10 cellular contexts compared by ENCODE assay signal in the genomic region with DNA sequence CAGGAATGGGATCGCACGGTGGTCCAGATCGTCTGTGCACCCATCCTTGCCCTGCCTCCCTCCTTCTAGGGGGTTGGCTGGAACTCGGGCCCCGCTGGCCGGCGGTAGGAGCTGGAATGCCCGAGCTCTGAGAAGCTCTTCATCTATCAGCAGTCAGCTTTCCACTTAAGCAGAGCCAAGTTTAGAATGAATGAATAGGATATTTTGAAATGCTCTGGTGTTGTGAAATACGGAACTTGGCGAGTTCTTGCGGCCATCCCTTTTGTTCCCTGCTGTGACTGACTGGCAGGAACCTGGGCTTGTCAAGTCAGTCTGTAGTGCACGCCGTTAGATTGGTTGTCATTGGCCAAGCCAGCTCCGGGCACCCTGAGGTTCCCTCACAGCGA. TPM values are rescaled to one million over a fixed set of nuclear protein-coding genes. Genes with fewer than 3 reads are reported as not detected.
DNase-seq lines count a peak whose midpoint lies in the region; ATAC-seq, FAIRE-seq and TF ChIP-seq lines count a peak whose summit lies in the region.
"Had no signal": no experiment of that assay in that cellular context is flagged by ENCODE, and none has a peak within 500 bp of the region (broad histone marks: within the 10 kb centered on the region; RNA-seq: fewer than 3 reads in every experiment).

No MANE protein-coding gene starts in this region.

- H3K4me3 ChIP-seq in brain microvascular endothelial cell (ENCODE audit: low read depth, low read length) (no peak overlapping the region), HepG2 (replicated peaks in 1 of 3; ENCODE audit: insufficient read depth in 1 of 3, low read depth in 2 of 3, low read length in 3 of 3) (peak overlapping the region in 1 of 3 experiments; percentile 1; a peak in 1 of 6 replicates)

- FAIRE-seq in HepG2 (lab: Jason Lieb, UNC): peak; percentile 42
- FAIRE-seq: GM12891 had no signal

- H3K9me3 ChIP-seq in HepG2 (ENCODE audit: low read length): no peaks in the 10 kb centered on the region

- TF ChIP-seq RAD21 in HepG2 (CRISPR knock-in tag; IDR thresholded peaks at IDR 0.05): no peak

- TF ChIP-seq CTCF in brain microvascular endothelial cell (IDR thresholded peaks at IDR 0.05; ENCODE audit: low read depth, low read length, missing control alignments): no peak
- TF ChIP-seq CTCF in HepG2 (CRISPR knock-in tag; IDR thresholded peaks at IDR 0.05): no peak

- DNase-seq in Kasumi-1 (lab: John Stamatoyannopoulos, UW) (peak; percentile 78 to 89), brain microvascular endothelial cell (peak; percentile 66), HepG2 (ENCODE audit: low spot score) (peak; percentile 83), superior temporal gyrus (ENCODE audit: extremely low spot score) (peak; percentile 67)
- DNase-seq in stimulated activated naive CD4-positive, alpha-beta T cell treated with Interleukin-2 at 50 U/mL for 16 hours (lab: John Stamatoyannopoulos, UW): no peak
- DNase-seq: activated gamma-delta T cell treated with Interleukin-2 at 50 U/mL for 16 hours had no signal

- no peak overlapping the region for H2AFZ ChIP-seq in HepG2 (ENCODE audit: low read length)

- H3K27me3 ChIP-seq in brain microvascular endothelial cell (replicated peaks) (no peaks in the 10 kb centered on the region), HepG2 (ENCODE audit: control insufficient read depth in 1 of 2, insufficient read depth in 2 of 2, low read length in 2 of 2) (no peaks in the 10 kb centered on the region)

- H3K27ac ChIP-seq in brain microvascular endothelial cell: peak overlapping the region; percentile 17
- H3K27ac ChIP-seq in HepG2 (ENCODE audit: extremely low read length, insufficient read depth, low read length): peak overlapping the region; percentile 3

- H3K79me2 ChIP-seq in HepG2 (ENCODE audit: insufficient read depth, low read length): peaks cover 71% of the 10 kb centered on the region

- POLR2A ChIA-PET in HepG2 (lab: Yijun Ruan, JAX): interaction anchor here (0.8 to 1.6 kb wide), 4 partner anchors 9 to 74 kb away, joined by 3 to 4 read pairs (median 4); partner anchors contain the start of gene AP5Z1

- no peak overlapping the region for H3K9ac ChIP-seq in HepG2 (ENCODE audit: insufficient read depth, low read depth, low read length)

- H3K36me3 ChIP-seq in brain microvascular endothelial cell (replicated peaks): no peaks in the 10 kb centered on the region
- H3K36me3 ChIP-seq in HepG2 (replicated peaks in 1 of 2; ENCODE audit: control insufficient read depth in 1 of 2, insufficient read depth in 2 of 2, low read length in 2 of 2): peaks cover 5 to 23% of the 10 kb centered on the region in 2 experiments; a peak in 4 of 5 replicates

- peak; percentile 66 for ATAC-seq in HepG2
- no peak for ATAC-seq in GM21390 (IDR thresholded peaks at IDR 0.05; ENCODE audit: unreplicated experiment)
- ATAC-seq in HG03442 (IDR thresholded peaks at IDR 0.05; ENCODE audit: unreplicated experiment): no peak
- no peak for ATAC-seq in GM19455 (IDR thresholded peaks at IDR 0.05; ENCODE audit: unreplicated experiment)

- in situ Hi-C loops in brain microvascular endothelial cell (cut with HindIII; ENCODE audit: low pct_ligation_motif_present, low sequenced_read_pairs): no loop called here
- in situ Hi-C loops in HepG2 (cut with HindIII; ENCODE audit: extremely low pct_ligation_motif_present, low pct_unique_long_range_greater_than_20kb): no loop called here

- TF ChIP-seq POLR2A in HepG2 (IDR thresholded peaks at IDR 0.05; ENCODE audit: insufficient read depth in 1 of 2, low read depth in 2 of 2, low read length in 2 of 2): no peak

- no TSS peak for BruUV-seq in HepG2 (replicated peaks; lab: Mats Ljungman, UMichigan)

- peak overlapping the region; percentile 59 for H3K4me2 ChIP-seq in HepG2 (ENCODE audit: low read depth, low read length)

- intact Hi-C loops in HepG2 (cut with micrococcal nuclease; ENCODE audit: unreplicated experiment): no loop called here

- H4K20me1 ChIP-seq in HepG2 (ENCODE audit: insufficient read depth, low read length): peaks cover 67% of the 10 kb centered on the region

- CTCF ChIA-PET in HepG2 (lab: Yijun Ruan, JAX; ENCODE audit: low intra/inter-chr PET ratio, low total read pairs): no interaction called here

- 33% methylated on average over 11 of the region's 15 CpGs for WGBS in HepG2 (ENCODE audit: low lambda C conversion rate)

- TF ChIP-seq EP300 in HepG2 (IDR thresholded peaks at IDR 0.05; ENCODE audit: low read depth in 2 of 2, low read length in 2 of 2) (no peak), HepG2 (CRISPR knock-in tag; IDR thresholded peaks at IDR 0.05; ENCODE audit: borderline replicate concordance) (no peak)

- H3K4me1 ChIP-seq in HepG2 (ENCODE audit: insufficient read depth, low read length): peaks cover 56% of the 10 kb centered on the region

TF ChIP-seq in HepG2, 621 proteins besides CTCF, POLR2A, EP300 and RAD21 (continues in another document):
- TF ChIP-seq ZBTB21 (CRISPR knock-in tag; IDR thresholded peaks at IDR 0.05) (no peak), PCBP2 (optimal IDR thresholded peaks at IDR 0.05; ENCODE audit: low read depth, low read length, poor library complexity, severe bottlenecking) (no peak), GATAD2A (CRISPR knock-in tag; IDR thresholded peaks at IDR 0.05) (peak; percentile 66), GTF2F1 (IDR thresholded peaks at IDR 0.05; ENCODE audit: low read length) (no peak), ZNF556 (CRISPR knock-in tag; IDR thresholded peaks at IDR 0.05; ENCODE audit: borderline replicate concordance) (no peak), SNAI1 (CRISPR knock-in tag; IDR thresholded peaks at IDR 0.05; ENCODE audit: borderline replicate concordance) (no peak), ZNF431 (CRISPR knock-in tag; IDR thresholded peaks at IDR 0.05; ENCODE audit: borderline replicate concordance, low read depth) (no peak), SALL1 (CRISPR knock-in tag; IDR thresholded peaks at IDR 0.05) (peak; percentile 35; the same call in 1 of the 2 replicates), PHF21A (CRISPR knock-in tag; IDR thresholded peaks at IDR 0.05) (no peak), FOXK2 (IDR thresholded peaks at IDR 0.05) (no peak), RBM22 (optimal IDR thresholded peaks at IDR 0.05; ENCODE audit: low read length) (peak; percentile 13), KMT2B (CRISPR knock-in tag; IDR thresholded peaks at IDR 0.05) (no peak), ZNF3 (CRISPR knock-in tag; IDR thresholded peaks at IDR 0.05) (no peak), SKI (IDR thresholded peaks at IDR 0.05; ENCODE audit: partially characterized antibody) (no peak)
- TF ChIP-seq, protein P1, sequence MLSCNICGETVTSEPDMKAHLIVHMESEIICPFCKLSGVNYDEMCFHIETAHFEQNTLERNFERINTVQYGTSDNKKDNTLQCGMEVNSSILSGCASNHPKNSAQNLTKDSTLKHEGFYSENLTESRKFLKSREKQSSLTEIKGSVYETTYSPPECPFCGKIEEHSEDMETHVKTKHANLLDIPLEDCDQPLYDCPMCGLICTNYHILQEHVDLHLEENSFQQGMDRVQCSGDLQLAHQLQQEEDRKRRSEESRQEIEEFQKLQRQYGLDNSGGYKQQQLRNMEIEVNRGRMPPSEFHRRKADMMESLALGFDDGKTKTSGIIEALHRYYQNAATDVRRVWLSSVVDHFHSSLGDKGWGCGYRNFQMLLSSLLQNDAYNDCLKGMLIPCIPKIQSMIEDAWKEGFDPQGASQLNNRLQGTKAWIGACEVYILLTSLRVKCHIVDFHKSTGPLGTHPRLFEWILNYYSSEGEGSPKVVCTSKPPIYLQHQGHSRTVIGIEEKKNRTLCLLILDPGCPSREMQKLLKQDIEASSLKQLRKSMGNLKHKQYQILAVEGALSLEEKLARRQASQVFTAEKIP (CRISPR knock-in tag; IDR thresholded peaks at IDR 0.05; ENCODE audit: borderline replicate concordance): no peak
- TF ChIP-seq, protein P2, sequence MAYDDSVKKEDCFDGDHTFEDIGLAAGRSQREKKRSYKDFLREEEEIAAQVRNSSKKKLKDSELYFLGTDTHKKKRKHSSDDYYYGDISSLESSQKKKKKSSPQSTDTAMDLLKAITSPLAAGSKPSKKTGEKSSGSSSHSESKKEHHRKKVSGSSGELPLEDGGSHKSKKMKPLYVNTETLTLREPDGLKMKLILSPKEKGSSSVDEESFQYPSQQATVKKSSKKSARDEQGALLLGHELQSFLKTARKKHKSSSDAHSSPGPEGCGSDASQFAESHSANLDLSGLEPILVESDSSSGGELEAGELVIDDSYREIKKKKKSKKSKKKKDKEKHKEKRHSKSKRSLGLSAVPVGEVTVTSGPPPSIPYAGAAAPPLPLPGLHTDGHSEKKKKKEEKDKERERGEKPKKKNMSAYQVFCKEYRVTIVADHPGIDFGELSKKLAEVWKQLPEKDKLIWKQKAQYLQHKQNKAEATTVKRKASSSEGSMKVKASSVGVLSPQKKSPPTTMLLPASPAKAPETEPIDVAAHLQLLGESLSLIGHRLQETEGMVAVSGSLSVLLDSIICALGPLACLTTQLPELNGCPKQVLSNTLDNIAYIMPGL (CRISPR knock-in tag; IDR thresholded peaks at IDR 0.05; ENCODE audit: borderline replicate concordance in 1 of 2, low read depth in 1 of 2): no peak

RNA-seq across cellular contexts. Expression of gene FOXK1, which starts 33.3 kb away (rescaled TPM):
- total RNA-seq in HepG2 (2016; rRNA removed; fragmentation: Illumina TruSeq; extraction: Trizol): 8.8 and 9.7 TPM in 2 replicates
- 20.0 and 23.4 TPM in 2 replicates for total RNA-seq in HepG2 (2016; cell fraction: cytosol; rRNA removed; fragmentation: Illumina TruSeq; extraction: Trizol; ENCODE audit: low read depth)
- total RNA-seq in HepG2 (2016; cell fraction: insoluble cytoplasmic fraction; rRNA removed; fragmentation: Illumina TruSeq; extraction: Trizol): 7.9 and 8.8 TPM in 2 replicates
- total RNA-seq in HepG2 (2016; cell fraction: membrane; rRNA removed; fragmentation: Illumina TruSeq; extraction: Trizol): 8.0 and 8.3 TPM in 2 replicates
- total RNA-seq in HepG2 (2016; cell fraction: nucleus; rRNA removed; fragmentation: Illumina TruSeq; extraction: Trizol): 9.2 and 12.0 TPM in 2 replicates
- polyA plus RNA-seq in HepG2 (2011; rRNA removed): 4.6 and 4.7 TPM in 2 replicates
- 1.7 and 2.8 TPM in 2 replicates for polyA plus RNA-seq in HepG2 (2011; cell fraction: cytosol; rRNA removed)
- 17.7 and 24.7 TPM in 2 replicates for polyA plus RNA-seq in HepG2 (2011; cell fraction: nucleus; rRNA removed)
- polyA plus RNA-seq in HepG2 (2012): 4.4 and 4.8 TPM in 2 replicates
- polyA plus RNA-seq in HepG2 (2016; cell fraction: cytosol; fragmentation: Illumina TruSeq; extraction: Trizol; ENCODE audit: low read depth): 0.55 and 0.96 TPM in 2 replicates
- polyA plus RNA-seq in HepG2 (2016; cell fraction: insoluble cytoplasmic fraction; fragmentation: Illumina TruSeq; extraction: Trizol; ENCODE audit: low read depth): 3.9 and 5.8 TPM in 2 replicates
- 0.41 and 0.84 TPM in 2 replicates for polyA plus RNA-seq in HepG2 (2016; cell fraction: membrane; fragmentation: Illumina TruSeq; extraction: Trizol; ENCODE audit: low read depth)
- polyA plus RNA-seq in HepG2 (2016; cell fraction: nucleus; fragmentation: Illumina TruSeq; extraction: Trizol; ENCODE audit: insufficient read depth, low read depth): 15.3 and 17.1 TPM in 2 replicates
- 16.6 and 23.1 TPM in 2 replicates for polyA minus RNA-seq in HepG2 (2011; rRNA and poly(A)+ RNA removed; ENCODE audit: low replicate concordance)
- polyA minus RNA-seq in HepG2 (2011; cell fraction: cytosol; rRNA and poly(A)+ RNA removed): 12.9 and 14.4 TPM in 2 replicates
- 16.2 and 17.8 TPM in 2 replicates for polyA minus RNA-seq in HepG2 (2011; cell fraction: nucleus; rRNA and poly(A)+ RNA removed)
